In the genomic region with DNA sequence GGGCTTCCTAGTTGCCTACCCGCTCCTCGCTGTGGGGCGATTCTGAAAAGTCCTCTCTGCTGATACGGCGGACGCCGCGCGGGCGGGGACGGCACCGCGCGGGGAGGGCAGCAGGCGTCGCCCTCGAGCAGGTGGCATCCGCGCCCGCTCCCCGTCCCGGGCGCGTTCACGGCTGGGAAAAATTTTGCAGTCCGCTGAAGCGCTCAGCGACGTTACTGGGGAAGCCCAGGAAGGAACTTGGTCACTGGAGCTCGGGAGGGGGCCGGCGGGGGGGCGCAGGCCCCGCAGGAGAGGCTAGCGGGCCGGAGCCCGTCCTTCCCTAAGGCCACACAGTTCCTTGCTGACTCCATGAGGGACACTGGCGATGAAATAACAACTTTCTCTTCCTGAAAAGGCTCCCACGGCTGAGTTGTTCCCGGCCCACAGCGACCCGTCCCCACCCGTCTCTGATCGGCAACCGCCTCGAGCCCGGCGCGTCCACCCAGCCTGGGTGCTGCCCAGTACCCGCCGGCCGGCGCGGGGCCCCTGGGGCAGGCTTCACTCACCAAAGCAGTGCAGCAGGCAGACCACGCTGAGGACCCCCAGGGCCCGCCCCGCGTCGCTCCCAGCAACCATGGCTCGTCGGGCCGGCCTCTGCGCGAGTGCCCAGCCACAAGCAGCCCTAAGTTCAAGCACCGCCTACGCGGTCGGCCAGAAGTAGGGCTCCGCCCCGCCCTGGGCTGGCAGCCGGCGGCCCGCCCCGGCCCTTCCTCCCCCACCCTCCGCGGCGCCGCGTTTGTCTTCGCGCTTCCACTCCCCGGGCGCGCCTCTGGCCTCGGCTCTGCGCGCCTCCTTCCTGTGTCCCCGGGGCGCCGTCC, we compare ENCODE assay signal across 8 cellular contexts. TPM values are rescaled to one million over a fixed set of nuclear protein-coding genes. Genes with fewer than 3 reads are reported as not detected.
DNase-seq lines count a peak whose midpoint lies in the region; ATAC-seq and TF ChIP-seq lines count a peak whose summit lies in the region.

A gene with protein sequence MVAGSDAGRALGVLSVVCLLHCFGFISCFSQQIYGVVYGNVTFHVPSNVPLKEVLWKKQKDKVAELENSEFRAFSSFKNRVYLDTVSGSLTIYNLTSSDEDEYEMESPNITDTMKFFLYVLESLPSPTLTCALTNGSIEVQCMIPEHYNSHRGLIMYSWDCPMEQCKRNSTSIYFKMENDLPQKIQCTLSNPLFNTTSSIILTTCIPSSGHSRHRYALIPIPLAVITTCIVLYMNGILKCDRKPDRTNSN (minus strand): TSS at position 669 of the 857 bp plus-strand sequence. CDS start 54 bp downstream, at position 615.

- POLR2A ChIA-PET in activated CD4-positive, alpha-beta memory T cell treated with anti-CD3 and anti-CD28 coated beads, Interleukin-2, amount 10 ng/mL, durations not matched to agents 7 days and 5 days (lab: Charles Lee), result interaction anchor here (0.6 to 5.8 kb wide), 9 partner anchors 13 to 490 kb away, joined by 3 to 48 read pairs (median 5); partner anchors contain the start of gene TTF2

- peaks cover 66% of the 10 kb centered on the region for H3K4me1 Mint-ChIP-seq in activated CD4-positive, alpha-beta memory T cell treated with anti-CD3 and anti-CD28 coated beads, Interleukin-2, amount 10 ng/mL, durations not matched to agents 7 days and 5 days

- intact Hi-C loops in lower lobe of right lung (cut with DNase I), result no loop called here

- H3K9me3 ChIP-seq in lower lobe of right lung, result no peaks in the 10 kb centered on the region

- H3K4me3 ChIP-seq in lower lobe of right lung, result peak within 1 kb of the TSS; percentile 80

- ATAC-seq in HG03378 (IDR thresholded peaks at IDR 0.05; ENCODE audit: unreplicated experiment) (peak; percentile 41), lower lobe of right lung (peak; percentile 97)

- H3K36me3 Mint-ChIP-seq in activated CD4-positive, alpha-beta memory T cell treated with anti-CD3 and anti-CD28 coated beads, Interleukin-2, amount 10 ng/mL, durations not matched to agents 7 days and 5 days (ENCODE audit: low read depth), result peaks cover 40% of the 10 kb centered on the region

- H3K27ac Mint-ChIP-seq in activated CD4-positive, alpha-beta memory T cell treated with anti-CD3 and anti-CD28 coated beads, Interleukin-2, amount 10 ng/mL, durations not matched to agents 7 days and 5 days, result peak within 1 kb of the TSS; percentile 85

- peak within 1 kb of the TSS; percentile 69 for H3K27ac ChIP-seq in C4-2B
- H3K27ac ChIP-seq in lower lobe of right lung, result peak within 1 kb of the TSS; percentile 99

- H3K27me3 Mint-ChIP-seq in activated CD4-positive, alpha-beta memory T cell treated with anti-CD3 and anti-CD28 coated beads, Interleukin-2, amount 10 ng/mL, durations not matched to agents 7 days and 5 days, result no peaks in the 10 kb centered on the region

- no peaks in the 10 kb centered on the region for H3K36me3 ChIP-seq in lower lobe of right lung

- peak; percentile 94 for DNase-seq in NCI-H69 (lab: John Stamatoyannopoulos, UW)
- DNase-seq in activated CD4-positive, alpha-beta memory T cell treated with anti-CD3 and anti-CD28 coated beads, Interleukin-2, amount 10 ng/mL, durations not matched to agents 7 days and 5 days, result peak; percentile 89
- peak; percentile 90 for DNase-seq in ecto neural progenitor cell (ENCODE audit: low spot score)
- DNase-seq in lower lobe of right lung, result peak; percentile 96
- peak; percentile 58 to 87 (median 60) for DNase-seq in stimulated activated CD4-positive, alpha-beta T cell treated with anti-CD3 and anti-CD28 coated beads, TNF-alpha, amount 100 ng/mL, for 24 hours (ENCODE audit: low read depth in 3 of 3)

- peaks cover 54% of the 10 kb centered on the region for H3K4me1 ChIP-seq in lower lobe of right lung

- CTCF ChIA-PET in activated CD4-positive, alpha-beta memory T cell treated with anti-CD3 and anti-CD28 coated beads, Interleukin-2, amount 10 ng/mL, durations not matched to agents 7 days and 5 days (lab: Charles Lee), result interaction anchor here (0.7 to 2.0 kb wide), 5 partner anchors 11 to 431 kb away, joined by 3 to 6 read pairs (median 4); no protein-coding TSS in a partner anchor

- peak; percentile 96 for TF ChIP-seq CTCF in C4-2B (conservative IDR thresholded peaks at IDR 0.05)
- TF ChIP-seq CTCF in lower lobe of right lung (IDR thresholded peaks at IDR 0.05), result peak; percentile 75

- peak within 1 kb of the TSS; percentile 89 for H3K4me3 Mint-ChIP-seq in activated CD4-positive, alpha-beta memory T cell treated with anti-CD3 and anti-CD28 coated beads, Interleukin-2, amount 10 ng/mL, durations not matched to agents 7 days and 5 days

- H3K27me3 ChIP-seq in lower lobe of right lung (ENCODE audit: low read depth), result no peaks in the 10 kb centered on the region

- no peaks in the 10 kb centered on the region for H3K9me3 Mint-ChIP-seq in activated CD4-positive, alpha-beta memory T cell treated with anti-CD3 and anti-CD28 coated beads, Interleukin-2, amount 10 ng/mL, durations not matched to agents 7 days and 5 days

- TF ChIP-seq POLR2A in GM19099 (IDR thresholded peaks at IDR 0.05; ENCODE audit: extremely low read depth, insufficient read length, low read depth), result peak; percentile 93

RNA-seq across cellular contexts. Expression of the gene that starts here (rescaled TPM):
- 10 to 100 TPM; 55.2 to 59.7 TPM for total RNA-seq in activated CD4-positive, alpha-beta memory T cell treated with anti-CD3 and anti-CD28 coated beads, Interleukin-2, amount 10 ng/mL, durations not matched to agents 7 days and 5 days
- 39.5 TPM for total RNA-seq in lower lobe of right lung

Comparison
In these comparisons a context has a peak if more than half of its experiments do, and no peak if none do; other contexts are left out.
1. Peak in every context shown above with its lines: DNase-seq, ATAC-seq, H3K4me3 ChIP-seq and H3K27ac ChIP-seq.